32 cellular contexts compared by ENCODE assay signal in the genomic region with DNA sequence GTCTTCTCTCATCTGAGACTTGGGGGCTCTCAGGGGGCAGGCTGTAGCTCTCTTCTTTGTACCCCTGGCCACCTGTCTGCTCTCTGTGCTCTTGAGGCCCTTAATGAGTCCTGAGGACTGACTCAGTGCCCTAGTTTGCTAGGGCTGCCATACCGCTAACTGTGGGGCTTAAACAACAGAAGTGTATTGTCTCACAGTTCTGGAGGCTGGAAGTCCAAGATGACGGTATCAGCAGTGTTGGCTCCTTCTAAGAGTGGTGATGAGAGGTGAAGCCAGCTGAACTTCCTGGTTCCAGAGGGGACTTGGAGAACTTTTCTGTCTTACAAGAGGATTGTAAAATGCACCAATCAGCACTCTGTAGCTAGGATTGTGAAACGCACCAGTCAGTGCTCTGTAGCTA.
A peak's percentile ranks its signal among the peaks of the same experiment; 100 is the strongest.
DNase-seq lines count a peak whose midpoint lies in the region; ATAC-seq, FAIRE-seq and TF ChIP-seq lines count a peak whose summit lies in the region.
"Had no signal": no experiment of that assay in that cellular context is flagged by ENCODE, and none has a peak within 500 bp of the region (broad histone marks: within the 10 kb centered on the region; RNA-seq: fewer than 3 reads in every experiment).

No MANE protein-coding gene starts in this region.

- intact Hi-C loops in left colon (cut with DNase I, micrococcal nuclease), result no loop called here

- H3K4me2 ChIP-seq in A549, result no peak overlapping the region
- H3K4me2 ChIP-seq: BLaER1; BLaER1 treated with 17β-estradiol and CSF1 and Interleukin-3, amounts not matched to agents 10 nM and 100 nM had no signal

- no peak for TF ChIP-seq POLR2A in A549 (IDR thresholded peaks at IDR 0.05; ENCODE audit: low read length)

- POLR2A ChIA-PET in A549 (lab: Yijun Ruan, JAX), result no interaction called here

- no peak overlapping the region for H3K27ac Mint-ChIP-seq in activated CD8-positive, alpha-beta memory T cell treated with anti-CD3 and anti-CD28 coated beads, Interleukin-2, amount 10 ng/mL, durations not matched to agents 7 days and 5 days
- H3K27ac Mint-ChIP-seq: B cell; CD14-positive monocyte; CD4-positive, alpha-beta memory T cell; CD4-positive, alpha-beta T cell; CD4-positive, CD25-positive, alpha-beta regulatory T cell; CD8-positive, alpha-beta T cell had no signal

- H3K4me3 ChIP-seq in A549, result no peak overlapping the region
- H3K4me3 ChIP-seq in coronary artery, result no peak overlapping the region
- H3K4me3 ChIP-seq: BLaER1; BLaER1 treated with 17β-estradiol and CSF1 and Interleukin-3, amounts not matched to agents 10 nM and 100 nM had no signal

- H3K4me1 Mint-ChIP-seq in activated CD8-positive, alpha-beta memory T cell treated with anti-CD3 and anti-CD28 coated beads, Interleukin-2, amount 10 ng/mL, durations not matched to agents 7 days and 5 days, result peaks cover 2% of the 10 kb centered on the region
- H3K4me1 Mint-ChIP-seq: CD14-positive monocyte had no signal

- no peak for TF ChIP-seq RAD21 in A549 (conservative IDR thresholded peaks at IDR 0.05 in 1 of 2, IDR thresholded peaks at IDR 0.05 in 1 of 2)

- DNase-seq in A549 (ENCODE audit: low read depth in 1 of 2, low spot score in 1 of 2), result no peak
- peak; percentile 14 for DNase-seq in coronary artery (ENCODE audit: low spot score)
- no peak for DNase-seq in activated CD8-positive, alpha-beta memory T cell treated with anti-CD3 and anti-CD28 coated beads, Interleukin-2, amount 10 ng/mL, durations not matched to agents 7 days and 5 days
- DNase-seq in left colon, result no peak
- DNase-seq: 8988T; ACHN; AML-193; BE2C; C1 segment of cervical spinal cord; Caco-2; Calu3; CD4-positive, alpha-beta memory T cell; CD4-positive, alpha-beta T cell; CD4-positive, CD25-positive, alpha-beta regulatory T cell; CD8-positive, alpha-beta memory T cell; CD8-positive, alpha-beta T cell; COR-L47; DMS 273 treated with DMSO at 0.1 percent for 48 hours; DMS153; DMS53; DMS79; DMS79 treated with DMSO at 0.1 percent for 48 hours; DND-41; EL had no signal

- CTCF ChIA-PET in A549 (lab: Yijun Ruan, JAX), result interaction anchor here (1.1 to 3.4 kb wide), 2 partner anchors 12 to 385 kb away, joined by 3 to 15 read pairs; no protein-coding TSS in a partner anchor
- CTCF ChIA-PET in activated CD8-positive, alpha-beta memory T cell treated with anti-CD3 and anti-CD28 coated beads, Interleukin-2, amount 10 ng/mL, durations not matched to agents 7 days and 5 days (lab: Charles Lee), result no interaction called here

- TF ChIP-seq EP300 in A549 (IDR thresholded peaks at IDR 0.05), result no peak

- peaks cover 78% of the 10 kb centered on the region for H3K27me3 Mint-ChIP-seq in activated CD8-positive, alpha-beta memory T cell treated with anti-CD3 and anti-CD28 coated beads, Interleukin-2, amount 10 ng/mL, durations not matched to agents 7 days and 5 days

- no peaks in the 10 kb centered on the region for H3K4me1 ChIP-seq in A549
- H3K4me1 ChIP-seq: BE2C, Caco-2 had no signal

- ATAC-seq in A549, result no peak
- ATAC-seq in activated CD8-positive, alpha-beta memory T cell treated with anti-CD3 and anti-CD28 coated beads, Interleukin-2, amount 10 ng/mL, durations not matched to agents 7 days and 5 days, result no peak
- ATAC-seq in left colon, result no peak
- ATAC-seq: CD8-positive, alpha-beta T cell had no signal

- H3K9me3 Mint-ChIP-seq in activated CD8-positive, alpha-beta memory T cell treated with anti-CD3 and anti-CD28 coated beads, Interleukin-2, amount 10 ng/mL, durations not matched to agents 7 days and 5 days (ENCODE audit: low read depth), result no peaks in the 10 kb centered on the region

- no peak overlapping the region for H3K27ac ChIP-seq in A549
- no peak overlapping the region for H3K27ac ChIP-seq in coronary artery
- H3K27ac ChIP-seq: 22Rv1; BLaER1; BLaER1 treated with 17β-estradiol and CSF1 and Interleukin-3, amounts not matched to agents 10 nM and 100 nM; C4-2B had no signal

- FAIRE-seq in A549 (lab: Jason Lieb, UNC), result no peak
- FAIRE-seq: A204.1, D721Med had no signal

- WGBS in A549 (ENCODE audit: missing lambda C conversion rate), result 35% methylated on average over 3 of the region's 3 CpGs

- H3K36me3 Mint-ChIP-seq in activated CD8-positive, alpha-beta memory T cell treated with anti-CD3 and anti-CD28 coated beads, Interleukin-2, amount 10 ng/mL, durations not matched to agents 7 days and 5 days, result no peaks in the 10 kb centered on the region
- H3K36me3 Mint-ChIP-seq: CD14-positive monocyte; CD4-positive, alpha-beta memory T cell; CD4-positive, CD25-positive, alpha-beta regulatory T cell; CD8-positive, alpha-beta memory T cell; CD8-positive, alpha-beta T cell had no signal

- no peak overlapping the region for H3K4me3 Mint-ChIP-seq in activated CD8-positive, alpha-beta memory T cell treated with anti-CD3 and anti-CD28 coated beads, Interleukin-2, amount 10 ng/mL, durations not matched to agents 7 days and 5 days
- H3K4me3 Mint-ChIP-seq: B cell; CD14-positive monocyte; CD4-positive, alpha-beta memory T cell; CD4-positive, alpha-beta T cell; CD4-positive, CD25-positive, alpha-beta regulatory T cell; CD8-positive, alpha-beta memory T cell; CD8-positive, alpha-beta T cell had no signal

- no peak for TF ChIP-seq CTCF in A549 (IDR thresholded peaks at IDR 0.05)
- TF ChIP-seq CTCF in coronary artery (IDR thresholded peaks at IDR 0.05), result no peak

- H3K9me3 ChIP-seq in A549, result peaks cover 14% of the 10 kb centered on the region
- H3K9me3 ChIP-seq: BE2C had no signal

TF ChIP-seq in A549, 52 proteins besides CTCF, POLR2A, EP300 and RAD21:
- TF ChIP-seq, protein P1, sequence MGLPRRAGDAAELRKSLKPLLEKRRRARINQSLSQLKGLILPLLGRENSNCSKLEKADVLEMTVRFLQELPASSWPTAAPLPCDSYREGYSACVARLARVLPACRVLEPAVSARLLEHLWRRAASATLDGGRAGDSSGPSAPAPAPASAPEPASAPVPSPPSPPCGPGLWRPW (IDR thresholded peaks at IDR 0.05), result no peak
- TF ChIP-seq MAFK (IDR thresholded peaks at IDR 0.05; ENCODE audit: partially characterized antibody), result peak; percentile 14
TF ChIP-seq in A549: peak in this region for 1.
